22 cellular contexts compared by ENCODE assay signal in the genomic region with DNA sequence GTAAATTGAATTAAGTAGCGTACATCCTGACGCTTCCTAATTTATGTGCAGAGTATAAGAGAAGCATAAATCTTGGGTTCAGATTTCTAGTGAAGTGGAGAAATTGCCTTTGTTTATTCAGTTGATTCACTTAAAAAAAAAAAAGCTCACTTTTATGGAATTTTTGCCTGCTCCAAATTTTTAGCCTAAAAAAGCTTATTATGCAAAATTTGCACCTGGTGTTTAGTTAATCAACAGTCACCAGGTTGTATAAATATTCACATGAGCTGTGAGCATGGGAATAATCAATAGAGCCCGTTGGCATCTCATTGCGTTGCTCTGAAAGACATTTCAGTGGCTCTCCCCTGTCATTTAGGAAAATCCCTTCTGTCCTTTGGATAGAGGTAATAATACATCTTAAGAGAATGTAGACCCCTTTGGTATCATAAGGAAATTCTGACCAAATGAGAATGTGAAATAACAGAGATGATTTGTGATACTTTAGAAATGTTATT.
"Had no signal": no experiment of that assay in that cellular context is flagged by ENCODE, and none has a peak within 500 bp of the region (broad histone marks: within the 10 kb centered on the region; RNA-seq: fewer than 3 reads in every experiment).

No MANE protein-coding gene starts in this region.

- H3K27ac ChIP-seq: breast epithelium, Peyer's patch, RWPE1 had no signal

- H3K4me1 ChIP-seq: breast epithelium, Peyer's patch had no signal

- ATAC-seq: activated CD4-positive, CD25-positive, alpha-beta regulatory T cell treated with anti-CD3 and anti-CD28 coated beads, Interleukin-2, amount 50 U/mL, for 24 hours; activated CD8-positive, alpha-beta T cell treated with anti-CD3 and anti-CD28 coated beads for 36 hours; activated T-cell treated with anti-CD3 and anti-CD28 coated beads, Interleukin-2, amount 50 U/mL, for 72 hours had no signal

- H3K9me3 ChIP-seq: breast epithelium, Peyer's patch had no signal

- H3K4me3 ChIP-seq: breast epithelium, MG63, Peyer's patch had no signal

- H3K27me3 ChIP-seq: breast epithelium, MG63, Peyer's patch had no signal

- DNase-seq: activated CD4-positive, alpha-beta T cell treated with anti-CD3 and anti-CD28 coated beads for 4 hours; activated CD8-positive, alpha-beta memory T cell treated with anti-CD3 and anti-CD28 coated beads, Interleukin-2, amount 50 U/mL, for 4 hours; activated CD8-positive, alpha-beta T cell treated with anti-CD3 and anti-CD28 coated beads for 36 hours; activated naive CD4-positive, alpha-beta T cell treated with anti-CD3 and anti-CD28 coated beads, Interleukin-2, amount 50 U/mL, for 16 hours; activated naive CD8-positive, alpha-beta T cell treated with anti-CD3 and anti-CD28 coated beads, Interleukin-2, amount 10 ng/mL, durations not matched to agents 7 days and 5 days; activated T-cell treated with anti-CD3 and anti-CD28 coated beads, Interleukin-2, amount 50 U/mL, for 72 hours; aorta; caudate nucleus; MG63; NCI-H1105; NCI-H1436; NCI-H187 treated with DMSO at 0.1 percent for 48 hours; NCI-H2081 treated with DMSO at 0.1 percent for 48 hours; NCI-H2171 treated with DMSO at 0.1 percent for 48 hours; NCI-H226; NCI-H526; NCI-H774; Peyer's patch; SHP77 treated with DMSO at 0.1 percent for 48 hours had no signal

- H3K36me3 ChIP-seq: breast epithelium, Peyer's patch had no signal
